In genomic region chr11:33377100-33377851, GRCh38 we compare ENCODE assay signal across 9 cellular contexts. TPM values are rescaled to one million over a fixed set of nuclear protein-coding genes. Genes with fewer than 3 reads are reported as not detected.
A peak's percentile ranks its signal among the peaks of the same experiment; 100 is the strongest.
DNase-seq lines count a peak whose midpoint lies in the region; ATAC-seq and TF ChIP-seq lines count a peak whose summit lies in the region.
"Had no signal": no experiment of that assay in that cellular context is flagged by ENCODE, and none has a peak within 500 bp of the region (broad histone marks: within the 10 kb centered on the region; RNA-seq: fewer than 3 reads in every experiment).

No MANE protein-coding gene starts in this region.

- H3K9me3 Mint-ChIP-seq in activated T-cell treated with anti-CD3 and anti-CD28 coated beads, Interleukin-2, amount 50 U/mL, for 24 hours, result no peaks in the 10 kb centered on the region

- intact Hi-C loops in ascending aorta (cut with DNase I), result no loop called here

- H3K4me3 ChIP-seq in iPS-20b (ENCODE audit: low read length) (peak overlapping the region; percentile 60; the same call in 1 of the 2 replicates), subcutaneous abdominal adipose tissue (ENCODE audit: low read depth in 1 of 5, low read length in 5 of 5) (peak overlapping the region; percentile 8 to 58 (median 52)), ascending aorta (peak overlapping the region in 1 of 2 donors; percentile 70)

- no peaks in the 10 kb centered on the region for H3K36me3 ChIP-seq in iPS-20b (ENCODE audit: insufficient read depth, low read depth, low read length)
- H3K36me3 ChIP-seq in subcutaneous abdominal adipose tissue (ENCODE audit: control insufficient read depth in 5 of 5, insufficient read depth in 5 of 5, low read length in 5 of 5), result no peaks in the 10 kb centered on the region
- no peaks in the 10 kb centered on the region for H3K36me3 ChIP-seq in ascending aorta

- TF ChIP-seq CTCF in ascending aorta (IDR thresholded peaks at IDR 0.05), result no peak

- H3K27ac Mint-ChIP-seq in activated T-cell treated with anti-CD3 and anti-CD28 coated beads, Interleukin-2, amount 50 U/mL, for 24 hours, result no peak overlapping the region

- H3K4me3 Mint-ChIP-seq in activated T-cell treated with anti-CD3 and anti-CD28 coated beads, Interleukin-2, amount 50 U/mL, for 24 hours, result peak overlapping the region; percentile 3

- H3K27ac ChIP-seq in iPS-20b (ENCODE audit: low read length) (no peak overlapping the region), subcutaneous abdominal adipose tissue (ENCODE audit: low read depth, low read length) (no peak overlapping the region), ascending aorta (no peak overlapping the region)

- no peak for ATAC-seq in HG03378 (IDR thresholded peaks at IDR 0.05; ENCODE audit: unreplicated experiment)
- no peak for ATAC-seq in GM19324 (IDR thresholded peaks at IDR 0.05; ENCODE audit: low FRiP score, unreplicated experiment)

- H3K4me1 Mint-ChIP-seq in activated T-cell treated with anti-CD3 and anti-CD28 coated beads, Interleukin-2, amount 50 U/mL, for 24 hours (ENCODE audit: low read depth), result no peaks in the 10 kb centered on the region

- H3K36me3 Mint-ChIP-seq in activated T-cell treated with anti-CD3 and anti-CD28 coated beads, Interleukin-2, amount 50 U/mL, for 24 hours (ENCODE audit: low read depth), result no peaks in the 10 kb centered on the region

- H3K27me3 ChIP-seq in iPS-20b (ENCODE audit: insufficient read depth, low read length), result peaks cover 57% of the 10 kb centered on the region
- peaks cover 8 to 36% (median 13%) of the 10 kb centered on the region in 5 donors for H3K27me3 ChIP-seq in subcutaneous abdominal adipose tissue (ENCODE audit: control insufficient read depth in 5 of 5, insufficient read depth in 4 of 5, low read length in 5 of 5)
- no peaks in the 10 kb centered on the region for H3K27me3 ChIP-seq in ascending aorta

- DNase-seq in activated T-cell treated with anti-CD3 and anti-CD28 coated beads, Interleukin-2, amount 50 U/mL, for 24 hours, result no peak
- DNase-seq in activated T-cell treated with anti-CD3 and anti-CD28 coated beads, Interleukin-2, amount 50 U/mL, for 1 hour, result no peak
- DNase-seq in astrocyte of the hippocampus (ENCODE audit: low read depth, low spot score) (peak; percentile 28), ascending aorta (ENCODE audit: low spot score in 2 of 2) (no peak)
- DNase-seq: GOT3 had no signal

- peaks cover 52% of the 10 kb centered on the region for H3K27me3 Mint-ChIP-seq in activated T-cell treated with anti-CD3 and anti-CD28 coated beads, Interleukin-2, amount 50 U/mL, for 24 hours

- H3K9ac ChIP-seq in iPS-20b (ENCODE audit: low read depth, low read length), result no peak overlapping the region
- no peak overlapping the region for H3K9ac ChIP-seq in subcutaneous abdominal adipose tissue (ENCODE audit: low read length in 5 of 5)

- no peaks in the 10 kb centered on the region for H3K9me3 ChIP-seq in iPS-20b (ENCODE audit: insufficient read depth, low read depth, low read length)
- H3K9me3 ChIP-seq in subcutaneous abdominal adipose tissue (ENCODE audit: control insufficient read depth in 5 of 5, low read length in 5 of 5), result no peaks in the 10 kb centered on the region
- no peaks in the 10 kb centered on the region for H3K9me3 ChIP-seq in ascending aorta

- H3K4me1 ChIP-seq in iPS-20b (ENCODE audit: insufficient read depth, low read length), result no peaks in the 10 kb centered on the region
- peaks cover 0 to 16% (median 12%) of the 10 kb centered on the region in 5 donors for H3K4me1 ChIP-seq in subcutaneous abdominal adipose tissue (ENCODE audit: control insufficient read depth in 5 of 5, insufficient read depth in 5 of 5, low read length in 5 of 5)
- peaks cover 0 to 4% of the 10 kb centered on the region in 2 donors for H3K4me1 ChIP-seq in ascending aorta

RNA-seq across cellular contexts. Expression of gene KIAA1549L, which starts 1.4 kb away (rescaled TPM):
- not detected for total RNA-seq in ascending aorta
